ENCODE assay signal across 12 cellular contexts in the genomic region with DNA sequence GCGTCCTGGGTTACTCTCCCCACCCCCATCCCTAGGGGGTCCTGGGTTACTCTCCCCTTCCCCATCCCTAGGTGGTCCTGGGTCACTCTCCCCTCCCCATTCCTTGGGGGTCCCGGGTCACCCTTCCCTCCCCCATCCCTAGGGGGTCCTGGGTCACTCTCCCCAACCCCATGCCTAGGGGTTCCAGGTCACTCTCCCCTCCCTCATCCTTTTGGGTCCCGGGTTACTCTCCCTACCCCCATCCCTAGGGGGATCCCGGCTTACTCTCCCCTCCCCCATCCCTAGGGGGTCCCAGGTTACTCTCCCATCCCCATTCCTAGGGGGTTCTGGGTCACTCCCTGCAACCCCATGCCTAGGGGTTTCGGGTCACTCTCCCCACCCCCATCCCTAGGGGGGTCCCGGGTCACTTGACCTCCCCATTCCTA. TPM values are rescaled to one million over a fixed set of nuclear protein-coding genes. Genes with fewer than 3 reads are reported as not detected.
DNase-seq lines count a peak whose midpoint lies in the region; FAIRE-seq and TF ChIP-seq lines count a peak whose summit lies in the region.
"Had no signal": no experiment of that assay in that cellular context is flagged by ENCODE, and none has a peak within 500 bp of the region (broad histone marks: within the 10 kb centered on the region; RNA-seq: fewer than 3 reads in every experiment).

No MANE protein-coding gene starts in this region.

- H3K4me1 Mint-ChIP-seq in Calu3 (ENCODE audit: low read depth, unreplicated experiment) (no peaks in the 10 kb centered on the region), neural progenitor cell (peaks cover 5% of the 10 kb centered on the region)
- H3K4me1 Mint-ChIP-seq in dendritic cell treated with granulocyte-macrophage colony-stimulating factor and Interleukin-4, amounts not matched to agents 40 ng/mL and 50 ng/mL, for 4 days (ENCODE audit: low read depth), result peaks cover 39% of the 10 kb centered on the region

- H3K9me2 ChIP-seq in Loucy (replicated peaks; ENCODE audit: low read depth, low read length), result no peaks in the 10 kb centered on the region

- DNase-seq in Calu3 (no peak), neural progenitor cell (ENCODE audit: low spot score) (no peak), GM12892 (ENCODE audit: insufficient read length) (no peak), NCI-H82 treated with DMSO at 0.1 percent for 48 hours (lab: John Stamatoyannopoulos, UW; ENCODE audit: unreplicated experiment) (no peak), SKM-1 treated with dmso at 0.1 percent for 144 hours (lab: John Stamatoyannopoulos, UW; ENCODE audit: unreplicated experiment) (no peak)
- no peak for DNase-seq in NK-92 treated with Interleukin-12 subunit alpha and Interleukin-12 subunit beta, amount 100 ng/mL, for 24 hours (lab: John Stamatoyannopoulos, UW)
- DNase-seq: MM.1S had no signal

- CTCF ChIA-PET in Calu3 (lab: Charles Lee), result no interaction called here

- H3K4me2 ChIP-seq in Loucy (ENCODE audit: low read depth, low read length, poor library complexity, severe bottlenecking) (peak overlapping the region; percentile 68), neural progenitor cell (peak overlapping the region; percentile 79)

- H3K36me3 Mint-ChIP-seq in Calu3 (ENCODE audit: insufficient read depth, unreplicated experiment) (peaks cover 43% of the 10 kb centered on the region), neural progenitor cell (peaks cover 35% of the 10 kb centered on the region)
- peaks cover 48% of the 10 kb centered on the region for H3K36me3 Mint-ChIP-seq in dendritic cell treated with granulocyte-macrophage colony-stimulating factor and Interleukin-4, amounts not matched to agents 40 ng/mL and 50 ng/mL, for 4 days (ENCODE audit: low read depth)

- H3F3A ChIP-seq in Loucy (ENCODE audit: low read depth), result no peaks in the 10 kb centered on the region
- H3F3A ChIP-seq in neural progenitor cell (ENCODE audit: low read depth), result peaks cover 10% of the 10 kb centered on the region

- BruUV-seq in Calu3 (replicated peaks; lab: Mats Ljungman, UMichigan), result no TSS peak

- H3K27me3 ChIP-seq in Loucy (ENCODE audit: insufficient read depth, low read length, poor library complexity, severe bottlenecking) (no peaks in the 10 kb centered on the region), neural progenitor cell (no peaks in the 10 kb centered on the region)
- H3K27me3 ChIP-seq: adrenal gland, right lobe of liver, SJSA1 had no signal

- H3K9me3 Mint-ChIP-seq in Calu3 (ENCODE audit: low read depth, unreplicated experiment) (peaks cover 7% of the 10 kb centered on the region), neural progenitor cell (peaks cover 36% of the 10 kb centered on the region)
- H3K9me3 Mint-ChIP-seq in dendritic cell treated with granulocyte-macrophage colony-stimulating factor and Interleukin-4, amounts not matched to agents 40 ng/mL and 50 ng/mL, for 4 days, result peaks cover 25% of the 10 kb centered on the region

- TF ChIP-seq CTCF in Calu3 (IDR thresholded peaks at IDR 0.05; ENCODE audit: unreplicated experiment) (no peak), Loucy (conservative IDR thresholded peaks at IDR 0.05; ENCODE audit: low read length) (no peak), neural progenitor cell (IDR thresholded peaks at IDR 0.05) (no peak)

- H3K36me3 ChIP-seq in Loucy (ENCODE audit: insufficient read depth, low read length) (no peaks in the 10 kb centered on the region), neural progenitor cell (peaks cover 5% of the 10 kb centered on the region)
- H3K36me3 ChIP-seq: adrenal gland, right lobe of liver had no signal

- no peak for FAIRE-seq in GM12892 (lab: Jason Lieb, UNC)

- H3K27me3 Mint-ChIP-seq in Calu3 (ENCODE audit: unreplicated experiment), result peaks cover 12% of the 10 kb centered on the region
- H3K27me3 Mint-ChIP-seq in dendritic cell treated with granulocyte-macrophage colony-stimulating factor and Interleukin-4, amounts not matched to agents 40 ng/mL and 50 ng/mL, for 4 days, result peaks cover 5% of the 10 kb centered on the region
- H3K27me3 Mint-ChIP-seq in neural progenitor cell (ENCODE audit: insufficient read depth, low read depth), result peaks cover 7% of the 10 kb centered on the region

- H3K27ac Mint-ChIP-seq in Calu3 (ENCODE audit: unreplicated experiment) (peak overlapping the region; percentile 33), neural progenitor cell (no peak overlapping the region)
- H3K27ac Mint-ChIP-seq in dendritic cell treated with granulocyte-macrophage colony-stimulating factor and Interleukin-4, amounts not matched to agents 40 ng/mL and 50 ng/mL, for 4 days, result peak overlapping the region; percentile 97

- H2AFZ ChIP-seq in Loucy (ENCODE audit: low read length), result no peak overlapping the region
- H2AFZ ChIP-seq in neural progenitor cell (replicated peaks), result no peak overlapping the region

- H3K9me3 ChIP-seq in Loucy (ENCODE audit: insufficient read depth, low read depth, low read length) (no peaks in the 10 kb centered on the region), neural progenitor cell (ENCODE audit: low read depth) (peaks cover 10% of the 10 kb centered on the region)
- H3K9me3 ChIP-seq: adrenal gland, right lobe of liver, SJSA1 had no signal

- no peaks in the 10 kb centered on the region for H4K20me1 ChIP-seq in Loucy (ENCODE audit: insufficient read depth, low read length, poor library complexity, severe bottlenecking)
- peaks cover 8% of the 10 kb centered on the region for H4K20me1 ChIP-seq in neural progenitor cell (ENCODE audit: low read depth)

- TF ChIP-seq POLR2A in GM12892 (IDR thresholded peaks at IDR 0.05; ENCODE audit: low read depth, low read length), result no peak

- H3K4me1 ChIP-seq in Loucy (ENCODE audit: insufficient read depth, low read length, poor library complexity, severe bottlenecking) (peaks cover 6% of the 10 kb centered on the region), neural progenitor cell (peaks cover 2% of the 10 kb centered on the region)
- H3K4me1 ChIP-seq: right lobe of liver, SJSA1 had no signal

- intact Hi-C loops in Calu3 (cut with micrococcal nuclease; ENCODE audit: unreplicated experiment), result loop anchor here (5.0 to 10.0 kb wide), 2 partner anchors 131 to 1364 kb away; no protein-coding TSS in a partner anchor
- intact Hi-C loops in dendritic cell treated with granulocyte-macrophage colony-stimulating factor and Interleukin-4, amounts not matched to agents 40 ng/mL and 50 ng/mL, for 4 days (cut with micrococcal nuclease), result loop anchor here (5.0 kb wide), 1 partner anchor 211 kb away; no protein-coding TSS in a partner anchor

- H3K9ac ChIP-seq in Loucy (ENCODE audit: low read depth, low read length, poor library complexity, severe bottlenecking), result peak overlapping the region; percentile 78
- H3K9ac ChIP-seq in neural progenitor cell, result no peak overlapping the region

- H3K4me3 Mint-ChIP-seq in Calu3 (ENCODE audit: low read depth, unreplicated experiment), result peak overlapping the region; percentile 81
- peak overlapping the region; percentile 95 for H3K4me3 Mint-ChIP-seq in dendritic cell treated with granulocyte-macrophage colony-stimulating factor and Interleukin-4, amounts not matched to agents 40 ng/mL and 50 ng/mL, for 4 days
- H3K4me3 Mint-ChIP-seq in neural progenitor cell, result peak overlapping the region; percentile 92

- H3K79me2 ChIP-seq in Loucy (ENCODE audit: insufficient read depth, low read length), result peaks cover 20% of the 10 kb centered on the region; the same call in 1 of the 2 replicates
- H3K79me2 ChIP-seq in neural progenitor cell (ENCODE audit: low read depth), result peaks cover 63% of the 10 kb centered on the region

- no peak overlapping the region for H3K27ac ChIP-seq in neural progenitor cell
- H3K27ac ChIP-seq: adrenal gland, right lobe of liver, SJSA1 had no signal

- H3K4me3 ChIP-seq in Loucy (ENCODE audit: low read length, poor library complexity, severe bottlenecking) (peak overlapping the region; percentile 86), neural progenitor cell (peak overlapping the region; percentile 98)

RNA-seq across cellular contexts. Expression of a gene that starts 1.4 kb away (rescaled TPM):
- 14.4 and 18.0 TPM in 2 replicates for total RNA-seq in Calu3 (2022)
- total RNA-seq in neural progenitor cell (ENCODE audit: low replicate concordance), result 46.1 and 73.2 TPM in 2 replicates
- polyA plus RNA-seq in GM12892 (2012; ENCODE audit: missing spikeins), result 23.3 TPM

RNA-seq across cellular contexts. Expression of a gene that starts 59.4 kb away (rescaled TPM):
- 139 and 161 TPM in 2 replicates for total RNA-seq in Calu3 (2022)
- total RNA-seq in neural progenitor cell (ENCODE audit: low replicate concordance), result 193 and 487 TPM in 2 replicates
- polyA plus RNA-seq in GM12892 (2012; ENCODE audit: missing spikeins), result 337 TPM
